In genomic region chr11:27401760-27402316, GRCh38 we compare ENCODE assay signal across 1 cellular context.
TF ChIP-seq lines count a peak whose summit lies in the region.

No MANE protein-coding gene starts in this region.

TF ChIP-seq in HepG2, 621 proteins besides CTCF, POLR2A, EP300 and RAD21 (continued from another document and continues in another):
- TF ChIP-seq PCBP1 (IDR thresholded peaks at IDR 0.05; ENCODE audit: borderline replicate concordance, low read depth, low read length): no peak
- peak; percentile 85 for TF ChIP-seq FOXP4 (CRISPR knock-in tag; IDR thresholded peaks at IDR 0.05)
- TF ChIP-seq MED1 (CRISPR knock-in tag; IDR thresholded peaks at IDR 0.05): peak; percentile 89
- peak; percentile 83 for TF ChIP-seq HNF1B (CRISPR knock-in tag; IDR thresholded peaks at IDR 0.05)
- TF ChIP-seq NCOR1 (IDR thresholded peaks at IDR 0.05; ENCODE audit: borderline replicate concordance, low read length): peak; percentile 64; the same call in 1 of the 2 replicates
- TF ChIP-seq FOXA3 (CRISPR knock-in tag; IDR thresholded peaks at IDR 0.05): peak; percentile 87
- peak; percentile 94 for TF ChIP-seq RARA (CRISPR knock-in tag; IDR thresholded peaks at IDR 0.05)
- TF ChIP-seq HIVEP1 (CRISPR knock-in tag; IDR thresholded peaks at IDR 0.05): no peak
- TF ChIP-seq SALL1 (CRISPR knock-in tag; IDR thresholded peaks at IDR 0.05): peak; percentile 77
- peak; percentile 81 for TF ChIP-seq HDAC1 (CRISPR knock-in tag; IDR thresholded peaks at IDR 0.05)
- no peak for TF ChIP-seq ZNF562 (CRISPR knock-in tag; IDR thresholded peaks at IDR 0.05; ENCODE audit: borderline replicate concordance)
- peak; percentile 86 for TF ChIP-seq RXRB (CRISPR knock-in tag; IDR thresholded peaks at IDR 0.05; ENCODE audit: borderline replicate concordance)
- peak; percentile 96 for TF ChIP-seq ZNF652 (CRISPR knock-in tag; IDR thresholded peaks at IDR 0.05; ENCODE audit: borderline replicate concordance, low read depth)
- TF ChIP-seq HHEX (CRISPR knock-in tag; IDR thresholded peaks at IDR 0.05): peak; percentile 81
- peak; percentile 69 for TF ChIP-seq RERE (CRISPR knock-in tag; IDR thresholded peaks at IDR 0.05; ENCODE audit: low read depth)
- peak; percentile 62; the same call in 1 of the 2 replicates for TF ChIP-seq ZBTB8A (CRISPR knock-in tag; IDR thresholded peaks at IDR 0.05; ENCODE audit: borderline replicate concordance, low read depth)
- peak; percentile 94 for TF ChIP-seq DPF2 (CRISPR knock-in tag; IDR thresholded peaks at IDR 0.05; ENCODE audit: borderline replicate concordance, low read depth)
- TF ChIP-seq ELF3 (CRISPR knock-in tag; IDR thresholded peaks at IDR 0.05): peak; percentile 75; the same call in 1 of the 2 replicates
- TF ChIP-seq ZNF784 (CRISPR knock-in tag; IDR thresholded peaks at IDR 0.05; ENCODE audit: borderline replicate concordance): no peak
- peak; percentile 49; the same call in 1 of the 2 replicates for TF ChIP-seq ZMAT3 (CRISPR knock-in tag; conservative IDR thresholded peaks at IDR 0.05)
- TF ChIP-seq NR2C2 (CRISPR knock-in tag; IDR thresholded peaks at IDR 0.05; ENCODE audit: borderline replicate concordance): peak; percentile 82
- TF ChIP-seq TGIF2 (CRISPR knock-in tag; IDR thresholded peaks at IDR 0.05): peak; percentile 40; the same call in 1 of the 2 replicates
- TF ChIP-seq ZBTB39 (CRISPR knock-in tag; IDR thresholded peaks at IDR 0.05): 0 out of 2 replicates have a peak, but pooled peaks have one; percentile 37
- peak; percentile 90 for TF ChIP-seq JUND (CRISPR knock-in tag; IDR thresholded peaks at IDR 0.05)
- 0 out of 2 replicates have a peak, but pooled peaks have one; percentile 2 for TF ChIP-seq SMARCE1 (IDR thresholded peaks at IDR 0.05; ENCODE audit: borderline replicate concordance)
- no peak for TF ChIP-seq MAFG (CRISPR knock-in tag; IDR thresholded peaks at IDR 0.05)
- TF ChIP-seq BCL6 (CRISPR knock-in tag; IDR thresholded peaks at IDR 0.05): peak; percentile 70
- TF ChIP-seq CBX2 (IDR thresholded peaks at IDR 0.05; ENCODE audit: low read depth, low read length): no peak
- no peak for TF ChIP-seq CBX2 (CRISPR knock-in tag; IDR thresholded peaks at IDR 0.05; ENCODE audit: low read depth)
- TF ChIP-seq REPIN1 (CRISPR knock-in tag; IDR thresholded peaks at IDR 0.05; ENCODE audit: borderline replicate concordance, low read depth): peak; percentile 53; the same call in 1 of the 2 replicates
- no peak for TF ChIP-seq DR1 (CRISPR knock-in tag; IDR thresholded peaks at IDR 0.05)
- TF ChIP-seq SIN3A (IDR thresholded peaks at IDR 0.05; ENCODE audit: borderline replicate concordance, low read depth, low read length): peak; percentile 41; the same call in 1 of the 2 replicates
- peak; percentile 20; the same call in 1 of the 2 replicates for TF ChIP-seq NFYC (CRISPR knock-in tag; IDR thresholded peaks at IDR 0.05)
- peak; percentile 99 for TF ChIP-seq ARID5B (CRISPR knock-in tag; IDR thresholded peaks at IDR 0.05)
- peak in 1 of 2 experiments; percentile 51; a peak in 1 of 4 replicates for TF ChIP-seq KLF16 (CRISPR knock-in tag; IDR thresholded peaks at IDR 0.05)
- TF ChIP-seq ZNF589 (CRISPR knock-in tag; conservative IDR thresholded peaks at IDR 0.05): 0 out of 2 replicates have a peak, but pooled peaks have one; percentile 57
- TF ChIP-seq ZFY (CRISPR knock-in tag; IDR thresholded peaks at IDR 0.05): no peak
- TF ChIP-seq AHDC1 (CRISPR knock-in tag; IDR thresholded peaks at IDR 0.05; ENCODE audit: borderline replicate concordance): peak; percentile 92; the same call in 1 of the 2 replicates
- TF ChIP-seq TCF7 (IDR thresholded peaks at IDR 0.05; ENCODE audit: low read depth): peak; percentile 42
- peak; percentile 62; the same call in 1 of the 2 replicates for TF ChIP-seq MIER3 (CRISPR knock-in tag; IDR thresholded peaks at IDR 0.05; ENCODE audit: borderline replicate concordance)
